ENCODE assay signal across 1 cellular context in the genomic region with DNA sequence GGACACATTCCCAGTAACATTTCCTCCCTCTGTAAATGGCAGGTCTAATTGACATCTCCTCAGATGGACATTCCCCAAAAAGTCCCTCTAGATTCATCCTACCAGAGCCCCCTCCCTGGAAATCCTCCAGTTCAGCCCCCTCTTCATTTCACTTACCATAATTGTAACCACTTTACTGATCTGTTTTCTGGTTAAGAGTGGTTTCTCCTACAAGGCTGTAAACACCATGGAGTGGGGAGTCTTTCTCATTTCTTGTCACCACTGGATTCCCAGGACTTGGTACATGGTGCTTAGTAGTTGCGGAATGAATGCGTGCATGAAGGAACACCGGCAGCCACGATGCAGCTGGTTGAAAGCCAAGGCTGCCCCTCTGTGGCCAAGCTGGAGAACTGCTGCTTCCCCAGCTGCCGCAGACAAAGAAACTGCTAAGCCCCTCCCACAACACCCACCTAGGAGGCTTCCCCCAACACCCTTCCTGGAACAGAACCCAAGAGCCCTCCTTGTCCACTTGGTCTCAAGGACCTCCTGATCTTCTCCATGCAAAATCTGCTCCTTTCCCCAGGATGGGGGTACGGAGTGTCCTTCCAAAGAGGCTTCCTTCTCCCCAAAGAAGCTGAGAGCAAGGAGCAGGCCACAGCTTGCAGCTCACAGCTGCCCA.
TF ChIP-seq lines count a peak whose summit lies in the region.

No MANE protein-coding gene starts in this region.

TF ChIP-seq in K562, 482 proteins besides CTCF, POLR2A, EP300 and RAD21 (continued from another document and continues in another):
- TF ChIP-seq CUX1 (CRISPR knock-in tag; IDR thresholded peaks at IDR 0.05) (no peak), ERF (CRISPR knock-in tag; IDR thresholded peaks at IDR 0.05) (peak; percentile 78), TSC22D4 (tag; IDR thresholded peaks at IDR 0.05) (no peak), ZBTB1 (CRISPR knock-in tag; IDR thresholded peaks at IDR 0.05; ENCODE audit: borderline replicate concordance, low read depth) (peak; percentile 78; the same call in 1 of the 2 replicates), PHF20 (IDR thresholded peaks at IDR 0.05; ENCODE audit: partially characterized antibody) (no peak), ZNF583 (CRISPR knock-in tag; IDR thresholded peaks at IDR 0.05) (peak; percentile 50; the same call in 1 of the 2 replicates), PTBP1 (IDR thresholded peaks at IDR 0.05; ENCODE audit: low read depth, low read length) (peak; percentile 81; the same call in 1 of the 2 replicates), BACH1 (tag; IDR thresholded peaks at IDR 0.05) (no peak), TFAP4 (CRISPR knock-in tag; IDR thresholded peaks at IDR 0.05; ENCODE audit: borderline replicate concordance) (peak; percentile 98), CCNT2 (IDR thresholded peaks at IDR 0.05; ENCODE audit: borderline replicate concordance, extremely low read depth, insufficient read length, low read depth, low read length) (no peak), ZNF316 (IDR thresholded peaks at IDR 0.05) (no peak), U2AF2 (optimal IDR thresholded peaks at IDR 0.05; ENCODE audit: low read depth, low read length) (no peak), EWSR1 (IDR thresholded peaks at IDR 0.05; ENCODE audit: borderline replicate concordance, low read depth, partially characterized antibody) (no peak), TBL1XR1 (IDR thresholded peaks at IDR 0.05; ENCODE audit: low read length in 2 of 2) (peak; percentile 72 to 73; a peak in 3 of 4 replicates), CTCFL (IDR thresholded peaks at IDR 0.05; ENCODE audit: borderline replicate concordance, insufficient read depth, low read depth, low read length, poor library complexity, severe bottlenecking) (no peak), SMARCB1 (IDR thresholded peaks at IDR 0.05; ENCODE audit: insufficient read length, low read depth) (no peak), CREM (IDR thresholded peaks at IDR 0.05; ENCODE audit: low read depth) (peak; percentile 61; the same call in 1 of the 2 replicates), SETDB1 (IDR thresholded peaks at IDR 0.05; ENCODE audit: low read length) (peak; percentile 41), THAP7 (CRISPR knock-in tag; IDR thresholded peaks at IDR 0.05) (no peak), TRIM28 (IDR thresholded peaks at IDR 0.05) (peak; percentile 34; the same call in 1 of the 2 replicates), FOXK1 (CRISPR knock-in tag; IDR thresholded peaks at IDR 0.05; ENCODE audit: borderline replicate concordance) (peak; percentile 96; the same call in 1 of the 2 replicates), FOXP1 (CRISPR knock-in tag; IDR thresholded peaks at IDR 0.05) (peak; percentile 88), ZNF347 (CRISPR knock-in tag; IDR thresholded peaks at IDR 0.05; ENCODE audit: low read depth) (no peak), BRF2 (IDR thresholded peaks at IDR 0.05; ENCODE audit: borderline replicate concordance, insufficient read depth, insufficient read length) (no peak), JUND (IDR thresholded peaks at IDR 0.05; ENCODE audit: borderline replicate concordance, low read depth, low read length) (peak; percentile 85), JUND (tag; IDR thresholded peaks at IDR 0.05; ENCODE audit: borderline replicate concordance, low read depth, low read length) (peak; percentile 62; the same call in 1 of the 3 replicates), ZNF586 (CRISPR knock-in tag; conservative IDR thresholded peaks at IDR 0.05) (0 out of 2 replicates have a peak, but pooled peaks have one; percentile 83), HNRNPH1 (optimal IDR thresholded peaks at IDR 0.05; ENCODE audit: low read depth, low read length) (no peak), FOS (IDR thresholded peaks at IDR 0.05; ENCODE audit: extremely low read depth, insufficient read length) (no peak), HNRNPL (IDR thresholded peaks at IDR 0.05; ENCODE audit: low read depth, low read length) (no peak), SMARCA4 (IDR thresholded peaks at IDR 0.05) (no peak), ELK1 (CRISPR knock-in tag; IDR thresholded peaks at IDR 0.05) (no peak)
- TF ChIP-seq, protein P1, sequence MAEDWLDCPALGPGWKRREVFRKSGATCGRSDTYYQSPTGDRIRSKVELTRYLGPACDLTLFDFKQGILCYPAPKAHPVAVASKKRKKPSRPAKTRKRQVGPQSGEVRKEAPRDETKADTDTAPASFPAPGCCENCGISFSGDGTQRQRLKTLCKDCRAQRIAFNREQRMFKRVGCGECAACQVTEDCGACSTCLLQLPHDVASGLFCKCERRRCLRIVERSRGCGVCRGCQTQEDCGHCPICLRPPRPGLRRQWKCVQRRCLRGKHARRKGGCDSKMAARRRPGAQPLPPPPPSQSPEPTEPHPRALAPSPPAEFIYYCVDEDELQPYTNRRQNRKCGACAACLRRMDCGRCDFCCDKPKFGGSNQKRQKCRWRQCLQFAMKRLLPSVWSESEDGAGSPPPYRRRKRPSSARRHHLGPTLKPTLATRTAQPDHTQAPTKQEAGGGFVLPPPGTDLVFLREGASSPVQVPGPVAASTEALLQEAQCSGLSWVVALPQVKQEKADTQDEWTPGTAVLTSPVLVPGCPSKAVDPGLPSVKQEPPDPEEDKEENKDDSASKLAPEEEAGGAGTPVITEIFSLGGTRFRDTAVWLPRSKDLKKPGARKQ (CRISPR knock-in tag; IDR thresholded peaks at IDR 0.05) = no peak
- TF ChIP-seq, protein P2, sequence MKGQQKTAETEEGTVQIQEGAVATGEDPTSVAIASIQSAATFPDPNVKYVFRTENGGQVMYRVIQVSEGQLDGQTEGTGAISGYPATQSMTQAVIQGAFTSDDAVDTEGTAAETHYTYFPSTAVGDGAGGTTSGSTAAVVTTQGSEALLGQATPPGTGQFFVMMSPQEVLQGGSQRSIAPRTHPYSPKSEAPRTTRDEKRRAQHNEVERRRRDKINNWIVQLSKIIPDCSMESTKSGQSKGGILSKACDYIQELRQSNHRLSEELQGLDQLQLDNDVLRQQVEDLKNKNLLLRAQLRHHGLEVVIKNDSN (CRISPR knock-in tag; IDR thresholded peaks at IDR 0.05) = no peak
- TF ChIP-seq, protein P3, sequence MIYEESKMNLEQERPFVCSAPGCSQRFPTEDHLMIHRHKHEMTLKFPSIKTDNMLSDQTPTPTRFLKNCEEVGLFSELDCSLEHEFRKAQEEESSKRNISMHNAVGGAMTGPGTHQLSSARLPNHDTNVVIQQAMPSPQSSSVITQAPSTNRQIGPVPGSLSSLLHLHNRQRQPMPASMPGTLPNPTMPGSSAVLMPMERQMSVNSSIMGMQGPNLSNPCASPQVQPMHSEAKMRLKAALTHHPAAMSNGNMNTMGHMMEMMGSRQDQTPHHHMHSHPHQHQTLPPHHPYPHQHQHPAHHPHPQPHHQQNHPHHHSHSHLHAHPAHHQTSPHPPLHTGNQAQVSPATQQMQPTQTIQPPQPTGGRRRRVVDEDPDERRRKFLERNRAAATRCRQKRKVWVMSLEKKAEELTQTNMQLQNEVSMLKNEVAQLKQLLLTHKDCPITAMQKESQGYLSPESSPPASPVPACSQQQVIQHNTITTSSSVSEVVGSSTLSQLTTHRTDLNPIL (CRISPR knock-in tag; IDR thresholded peaks at IDR 0.05) = 0 out of 2 replicates have a peak, but pooled peaks have one; percentile 16
- TF ChIP-seq, protein P4, sequence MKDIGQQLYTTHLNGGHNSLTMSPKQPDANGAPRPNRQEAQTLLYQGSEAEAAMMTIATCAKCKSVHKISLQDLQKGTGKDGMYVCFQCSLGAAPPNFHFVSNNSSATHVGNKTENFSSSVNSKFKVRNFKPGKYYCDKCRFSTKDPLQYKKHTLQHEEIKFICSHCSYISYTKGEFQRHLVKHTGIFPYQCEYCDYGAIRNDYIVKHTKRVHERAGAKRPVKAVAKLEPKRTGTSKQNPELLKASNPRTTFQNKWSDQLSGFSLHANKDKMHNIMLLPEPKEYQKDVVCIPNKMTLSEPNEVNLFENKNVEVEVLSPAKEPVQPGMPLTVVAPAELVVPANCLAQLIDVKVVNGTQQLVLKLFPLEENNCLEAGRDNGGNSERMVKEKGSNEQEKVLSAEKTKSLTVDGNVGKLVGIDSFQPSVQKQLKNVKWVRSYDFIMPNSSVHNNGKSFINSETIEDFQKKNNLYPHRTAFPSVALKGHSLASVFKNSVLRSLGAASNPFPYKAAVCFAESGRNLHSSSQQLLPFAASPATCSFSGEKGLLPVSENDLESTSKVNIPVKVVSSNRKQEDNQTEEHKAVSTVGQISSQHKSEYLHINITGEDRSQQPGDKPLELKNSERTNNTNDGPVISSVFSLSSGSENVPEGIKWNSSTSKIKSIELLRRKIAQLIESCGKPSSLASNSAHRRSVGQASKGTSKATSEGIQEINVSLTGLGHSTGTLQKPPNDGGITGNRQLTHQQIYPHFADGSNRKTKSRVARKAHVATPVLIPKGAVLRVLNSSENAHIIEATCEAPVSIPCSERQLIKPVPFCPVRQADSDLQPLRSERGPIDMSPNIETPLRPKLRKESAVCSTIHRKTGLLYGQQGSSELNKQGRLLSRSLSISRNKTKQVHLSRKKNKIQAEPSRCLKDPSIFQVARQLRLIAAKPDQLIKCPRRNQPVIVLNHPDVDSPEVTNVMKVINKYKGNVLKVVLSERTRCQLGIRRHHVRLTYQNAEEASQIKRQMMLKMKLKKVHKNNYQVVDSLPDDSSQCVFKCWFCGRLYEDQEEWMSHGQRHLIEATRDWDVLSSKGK (CRISPR knock-in tag; IDR thresholded peaks at IDR 0.05) = no peak
- TF ChIP-seq, protein P5, sequence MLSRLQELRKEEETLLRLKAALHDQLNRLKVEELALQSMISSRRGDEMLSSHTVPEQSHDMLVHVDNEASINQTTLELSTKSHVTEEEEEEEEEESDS (CRISPR knock-in tag; IDR thresholded peaks at IDR 0.05) = no peak
